In genomic region chr16:88855736-88856121, GRCh38 we compare ENCODE assay signal across 1 cellular context.
TF ChIP-seq lines count a peak whose summit lies in the region.

No MANE protein-coding gene starts in this region.

TF ChIP-seq in HCT116, 20 proteins besides CTCF, POLR2A, EP300 and RAD21 (continued from another document):
- TF ChIP-seq TCF7L2 (IDR thresholded peaks at IDR 0.05; ENCODE audit: borderline replicate concordance, extremely low read depth, insufficient read depth, insufficient read length), result no peak
- TF ChIP-seq REST (IDR thresholded peaks at IDR 0.05; ENCODE audit: low read depth), result no peak
- no peak for TF ChIP-seq SRF (IDR thresholded peaks at IDR 0.05; ENCODE audit: low read depth)
- TF ChIP-seq EGR1 (IDR thresholded peaks at IDR 0.05; ENCODE audit: low read depth), result no peak
- TF ChIP-seq, protein P1, sequence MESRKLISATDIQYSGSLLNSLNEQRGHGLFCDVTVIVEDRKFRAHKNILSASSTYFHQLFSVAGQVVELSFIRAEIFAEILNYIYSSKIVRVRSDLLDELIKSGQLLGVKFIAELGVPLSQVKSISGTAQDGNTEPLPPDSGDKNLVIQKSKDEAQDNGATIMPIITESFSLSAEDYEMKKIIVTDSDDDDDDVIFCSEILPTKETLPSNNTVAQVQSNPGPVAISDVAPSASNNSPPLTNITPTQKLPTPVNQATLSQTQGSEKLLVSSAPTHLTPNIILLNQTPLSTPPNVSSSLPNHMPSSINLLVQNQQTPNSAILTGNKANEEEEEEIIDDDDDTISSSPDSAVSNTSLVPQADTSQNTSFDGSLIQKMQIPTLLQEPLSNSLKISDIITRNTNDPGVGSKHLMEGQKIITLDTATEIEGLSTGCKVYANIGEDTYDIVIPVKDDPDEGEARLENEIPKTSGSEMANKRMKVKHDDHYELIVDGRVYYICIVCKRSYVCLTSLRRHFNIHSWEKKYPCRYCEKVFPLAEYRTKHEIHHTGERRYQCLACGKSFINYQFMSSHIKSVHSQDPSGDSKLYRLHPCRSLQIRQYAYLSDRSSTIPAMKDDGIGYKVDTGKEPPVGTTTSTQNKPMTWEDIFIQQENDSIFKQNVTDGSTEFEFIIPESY (IDR thresholded peaks at IDR 0.05; ENCODE audit: extremely low read depth, insufficient replicate concordance, low read length), result no peak
- TF ChIP-seq YY1 (IDR thresholded peaks at IDR 0.05; ENCODE audit: extremely low read depth, insufficient replicate concordance, low read depth, low read length), result no peak
- TF ChIP-seq EZH2 (IDR thresholded peaks at IDR 0.05), result no peak
- TF ChIP-seq EZH2phosphoT487 (IDR thresholded peaks at IDR 0.05; ENCODE audit: borderline replicate concordance), result no peak
